ENCODE assay signal across 17 cellular contexts in the genomic region with DNA sequence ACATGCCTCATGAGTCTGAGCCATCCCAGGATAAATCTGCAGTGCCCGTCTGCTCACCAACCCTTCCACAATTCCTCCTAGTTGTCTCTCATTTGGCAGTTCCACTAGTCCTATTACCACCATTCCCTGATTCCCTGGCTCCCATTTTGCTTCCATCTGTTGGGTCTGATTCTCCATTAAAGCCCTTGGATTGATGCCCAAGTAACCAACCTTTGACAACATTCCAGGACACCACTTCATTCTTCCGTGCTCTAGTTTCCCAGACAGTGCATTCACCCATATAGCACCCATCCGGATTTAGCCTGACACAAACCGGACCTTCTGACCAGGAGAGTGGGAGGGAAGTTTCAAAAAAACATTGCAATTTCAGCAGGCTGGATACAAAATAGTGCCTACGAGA.
A peak's percentile ranks its signal among the peaks of the same experiment; 100 is the strongest.
DNase-seq lines count a peak whose midpoint lies in the region; ATAC-seq and TF ChIP-seq lines count a peak whose summit lies in the region.
"Had no signal": no experiment of that assay in that cellular context is flagged by ENCODE, and none has a peak within 500 bp of the region (broad histone marks: within the 10 kb centered on the region; RNA-seq: fewer than 3 reads in every experiment).

No MANE protein-coding gene starts in this region.

- no peaks in the 10 kb centered on the region for H3K79me2 ChIP-seq in osteoblast (ENCODE audit: insufficient read depth, low read length)

- no peaks in the 10 kb centered on the region for H3K9me3 ChIP-seq in osteoblast (ENCODE audit: low read depth, low read length)
- H3K9me3 ChIP-seq: BE2C, right atrium auricular region had no signal

- peaks cover 17% of the 10 kb centered on the region for H3K4me1 ChIP-seq in osteoblast (ENCODE audit: insufficient read depth, low read length)
- H3K4me1 ChIP-seq: BE2C, right atrium auricular region had no signal

- no peaks in the 10 kb centered on the region for H4K20me1 ChIP-seq in osteoblast (ENCODE audit: insufficient read depth, low read length)

- no peak for ATAC-seq in HG03135 (IDR thresholded peaks at IDR 0.05; ENCODE audit: unreplicated experiment)
- ATAC-seq: T-helper 17 cell had no signal

- H3K36me3 ChIP-seq in osteoblast (ENCODE audit: insufficient read depth, low read length) = no peaks in the 10 kb centered on the region
- H3K36me3 ChIP-seq: BE2C, right atrium auricular region had no signal

- peak overlapping the region; percentile 94 for H3K27ac ChIP-seq in osteoblast (ENCODE audit: low read depth, low read length)
- H3K27ac ChIP-seq: right atrium auricular region had no signal

- no peak overlapping the region for H3K4me3 ChIP-seq in osteoblast (ENCODE audit: insufficient read depth, low read length)
- H3K4me3 ChIP-seq: right atrium auricular region had no signal

- TF ChIP-seq CTCF in osteoblast (IDR thresholded peaks at IDR 0.05; ENCODE audit: extremely low read depth, low read depth, low read length) = no peak

- DNase-seq in EL = peak; percentile 76
- peak; percentile 58 for DNase-seq in NCI-H82 (lab: John Stamatoyannopoulos, UW)
- DNase-seq in cerebellar cortex (ENCODE audit: low spot score) = peak; percentile 86
- DNase-seq in osteoblast (ENCODE audit: insufficient read length, low spot score, missing footprints) = peak; percentile 38
- DNase-seq in T-helper 1 cell = no peak
- DNase-seq in NCI-H1048 (lab: John Stamatoyannopoulos, UW) = no peak
- no peak for DNase-seq in UCSD-AML1 (lab: John Stamatoyannopoulos, UW; ENCODE audit: unreplicated experiment)
- DNase-seq: activated CD4-positive, alpha-beta T cell treated with anti-CD3 and anti-CD28 coated beads for 1 hour; activated CD8-positive, alpha-beta memory T cell treated with anti-CD3 and anti-CD28 coated beads, Interleukin-2, amount 50 U/mL, for 4 hours; activated naive CD4-positive, alpha-beta T cell treated with Interleukin-2 at 50 U/mL for 16 hours; BE2C; DMS153; NCI-H2081; stimulated activated CD4-positive, alpha-beta T cell treated with anti-CD3 and anti-CD28 coated beads, Interleukin-1b, Interleukin-23, amount 100 ng/mL, for 48 hours; T-helper 17 cell had no signal

- H3K4me2 ChIP-seq in osteoblast (ENCODE audit: insufficient read depth, low read length) = peak overlapping the region; percentile 33

- H3K27me3 ChIP-seq in osteoblast (ENCODE audit: insufficient read depth, low read length) = no peaks in the 10 kb centered on the region
- H3K27me3 ChIP-seq: BE2C, right atrium auricular region had no signal

- peak overlapping the region; percentile 6 for H2AFZ ChIP-seq in osteoblast (ENCODE audit: low read length)

Comparison
In these comparisons a context has a peak if more than half of its experiments do, and no peak if none do; other contexts are left out.
1. DNase-seq: peak in EL (single experiment), NCI-H82 (single experiment), cerebellar cortex (single experiment) and osteoblast (single experiment); none in T-helper 1 cell (0 of 5), NCI-H1048 (single experiment) and UCSD-AML1 (single experiment).